In genomic region chr12:19710811-19711793, GRCh38 we compare ENCODE assay signal across 13 cellular contexts.
DNase-seq lines count a peak whose midpoint lies in the region; ATAC-seq and TF ChIP-seq lines count a peak whose summit lies in the region.
"Had no signal": no experiment of that assay in that cellular context is flagged by ENCODE, and none has a peak within 500 bp of the region (broad histone marks: within the 10 kb centered on the region; RNA-seq: fewer than 3 reads in every experiment).

No MANE protein-coding gene starts in this region.

- H3K36me3 ChIP-seq in brain microvascular endothelial cell (replicated peaks), result no peaks in the 10 kb centered on the region
- H3K36me3 ChIP-seq in sigmoid colon, result no peaks in the 10 kb centered on the region
- H3K36me3 ChIP-seq: BLaER1 treated with 17β-estradiol and CSF1 and Interleukin-3, amounts not matched to agents 10 nM and 100 nM had no signal

- TF ChIP-seq POLR2A in sigmoid colon (IDR thresholded peaks at IDR 0.05), result no peak

- TF ChIP-seq EP300 in sigmoid colon (IDR thresholded peaks at IDR 0.05), result peak in 3 of 4 donors; percentile 42 to 93 (median 74)

- H3K27me3 ChIP-seq in brain microvascular endothelial cell (replicated peaks) (no peaks in the 10 kb centered on the region), sigmoid colon (no peaks in the 10 kb centered on the region)
- H3K27me3 ChIP-seq: BLaER1 treated with 17β-estradiol and CSF1 and Interleukin-3, amounts not matched to agents 10 nM and 100 nM had no signal

- H3K4me1 ChIP-seq in sigmoid colon, result peaks cover 0 to 31% (median 22%) of the 10 kb centered on the region in 4 donors

- intact Hi-C loops in sigmoid colon (cut with DNase I), result no loop called here
- intact Hi-C loops in natural killer cell (cut with micrococcal nuclease), result no loop called here

- in situ Hi-C loops in brain microvascular endothelial cell (cut with HindIII; ENCODE audit: low pct_ligation_motif_present, low sequenced_read_pairs), result no loop called here

- H3K4me3 Mint-ChIP-seq in natural killer cell, result no peak overlapping the region
- H3K4me3 Mint-ChIP-seq: naive B cell had no signal

- WGBS in sigmoid colon, 2 donors, result 62 to 65% methylated on average over 7 of the region's 7 CpGs

- no peaks in the 10 kb centered on the region for H3K9me3 Mint-ChIP-seq in natural killer cell

- H3K4me3 ChIP-seq in brain microvascular endothelial cell (ENCODE audit: low read depth, low read length), result no peak overlapping the region
- H3K4me3 ChIP-seq in sigmoid colon, result no peak overlapping the region
- H3K4me3 ChIP-seq: BLaER1 treated with 17β-estradiol and CSF1 and Interleukin-3, amounts not matched to agents 10 nM and 100 nM had no signal

- H3K36me3 Mint-ChIP-seq in natural killer cell, result peaks cover 2% of the 10 kb centered on the region
- H3K36me3 Mint-ChIP-seq: naive B cell had no signal

- peaks cover 0 to 3% of the 10 kb centered on the region in 2 donors for H3K4me1 Mint-ChIP-seq in natural killer cell
- H3K4me1 Mint-ChIP-seq: naive B cell had no signal

- TF ChIP-seq CTCF in brain microvascular endothelial cell (IDR thresholded peaks at IDR 0.05; ENCODE audit: low read depth, low read length, missing control alignments) (no peak), sigmoid colon (IDR thresholded peaks at IDR 0.05) (no peak), natural killer cell (IDR thresholded peaks at IDR 0.05) (no peak)

- ATAC-seq in natural killer cell, result no peak

- no peaks in the 10 kb centered on the region for H3K27me3 Mint-ChIP-seq in natural killer cell (ENCODE audit: low read depth in 2 of 2)
- H3K27me3 Mint-ChIP-seq: naive B cell had no signal

- no peak overlapping the region for H3K27ac Mint-ChIP-seq in natural killer cell
- H3K27ac Mint-ChIP-seq: naive B cell had no signal

- DNase-seq in ELF-1 (ENCODE audit: low read depth, low spot score) (peak; percentile 18), brain microvascular endothelial cell (peak; percentile 5), iris pigment epithelial cell (ENCODE audit: low read depth) (peak; percentile 9), sigmoid colon (peak; percentile 82), 8988T (no peak), COLO668 (lab: John Stamatoyannopoulos, UW; ENCODE audit: unreplicated experiment) (no peak), NCI-H226 (no peak), natural killer cell (no peak)
- DNase-seq: activated T-cell treated with anti-CD3 and anti-CD28 coated beads, Interleukin-2, amount 50 U/mL, for 1 hour; naive B cell; stimulated activated CD4-positive, alpha-beta T cell treated with anti-CD3 and anti-CD28 coated beads, Interleukin-12 subunit alpha, Interleukin-12 subunit beta, amount 100 ng/mL, for 4 hours had no signal

- H3K9me3 ChIP-seq in sigmoid colon, result peaks cover 0 to 3% (median 0%) of the 10 kb centered on the region in 4 donors

- H3K27ac ChIP-seq in brain microvascular endothelial cell, result peak overlapping the region; percentile 48
- peak overlapping the region; percentile 64 to 82 (median 75) for H3K27ac ChIP-seq in sigmoid colon
- H3K27ac ChIP-seq: KMS-11 had no signal

Comparison
In these comparisons a context has a peak if more than half of its experiments do, and no peak if none do; other contexts are left out.
1. DNase-seq: peak in ELF-1 (single experiment), brain microvascular endothelial cell (single experiment), iris pigment epithelial cell (single experiment) and sigmoid colon (single experiment); none in 8988T (single experiment), COLO668 (single experiment), NCI-H226 (single experiment) and natural killer cell (single experiment).